In genomic region chr5:140246378-140247122, GRCh38 we compare ENCODE assay signal across 9 cellular contexts. TPM values are rescaled to one million over a fixed set of nuclear protein-coding genes. Genes with fewer than 3 reads are reported as not detected.
DNase-seq lines count a peak whose midpoint lies in the region; TF ChIP-seq lines count a peak whose summit lies in the region.
"Had no signal": no experiment of that assay in that cellular context is flagged by ENCODE, and none has a peak within 500 bp of the region (broad histone marks: within the 10 kb centered on the region; RNA-seq: fewer than 3 reads in every experiment).

No MANE protein-coding gene starts in this region.

- 53% methylated on average over 8 of the region's 8 CpGs for WGBS in suprapubic skin

- H3K27ac ChIP-seq in SJCRH30: peak overlapping the region; percentile 52
- H3K27ac ChIP-seq in suprapubic skin: no peak overlapping the region

- peaks cover 6% of the 10 kb centered on the region for H3K4me1 ChIP-seq in BE2C
- H3K4me1 ChIP-seq in SJCRH30: peaks cover 41% of the 10 kb centered on the region
- H3K4me1 ChIP-seq in suprapubic skin: peaks cover 33% of the 10 kb centered on the region

- H3K4me3 ChIP-seq in BE2C (ENCODE audit: low read depth, low read length) (no peak overlapping the region), SJCRH30 (no peak overlapping the region), fibroblast of villous mesenchyme (ENCODE audit: low read depth, low read length) (no peak overlapping the region), suprapubic skin (no peak overlapping the region)

- H3K27me3 ChIP-seq in BE2C: no peaks in the 10 kb centered on the region
- no peaks in the 10 kb centered on the region for H3K27me3 ChIP-seq in SJCRH30
- no peaks in the 10 kb centered on the region for H3K27me3 ChIP-seq in suprapubic skin

- DNase-seq in BE2C (peak; percentile 71), SJCRH30 (peak; percentile 59 to 78), fibroblast of villous mesenchyme (ENCODE audit: low read depth) (peak; percentile 85), non-pigmented ciliary epithelial cell (ENCODE audit: low read depth) (peak; percentile 43), suprapubic skin (ENCODE audit: low spot score in 2 of 2) (no peak), NCI-H446 treated with DMSO at 0.1 percent for 48 hours (lab: John Stamatoyannopoulos, UW) (no peak), DMS79 treated with DMSO at 0.1 percent for 48 hours (lab: John Stamatoyannopoulos, UW) (no peak), NOMO-1 treated with dmso at 0.1 percent for 144 hours (lab: John Stamatoyannopoulos, UW; ENCODE audit: unreplicated experiment) (no peak)
- DNase-seq: DND-41 had no signal

- TF ChIP-seq POLR2A in suprapubic skin (IDR thresholded peaks at IDR 0.05): no peak

- no peaks in the 10 kb centered on the region for H3K9me3 ChIP-seq in BE2C
- no peaks in the 10 kb centered on the region for H3K9me3 ChIP-seq in SJCRH30 (replicated peaks)
- H3K9me3 ChIP-seq in suprapubic skin: no peaks in the 10 kb centered on the region

- H3K36me3 ChIP-seq in BE2C: peaks cover 14% of the 10 kb centered on the region
- H3K36me3 ChIP-seq in SJCRH30: peaks cover 6% of the 10 kb centered on the region; the same call in 1 of the 2 replicates
- H3K36me3 ChIP-seq in suprapubic skin: peaks cover 26% of the 10 kb centered on the region

- no peak for TF ChIP-seq EP300 in suprapubic skin (IDR thresholded peaks at IDR 0.05)

- no peak for TF ChIP-seq CTCF in BE2C (IDR thresholded peaks at IDR 0.05; ENCODE audit: low read depth, low read length)
- TF ChIP-seq CTCF in fibroblast of villous mesenchyme (IDR thresholded peaks at IDR 0.05; ENCODE audit: insufficient read depth, low read depth, low read length): no peak
- no peak for TF ChIP-seq CTCF in suprapubic skin (IDR thresholded peaks at IDR 0.05)

RNA-seq across cellular contexts. Expression of gene PFDN1, which starts 56.4 kb away (rescaled TPM):
- polyA plus RNA-seq in BE2C (2012; ENCODE audit: insufficient read depth, insufficient read length, low read depth): 99.7 TPM
- 93.9 and 96.1 TPM in 2 replicates for total RNA-seq in SJCRH30 (2014; rRNA removed; shearing (Covaris generic))
- total RNA-seq in fibroblast of villous mesenchyme: 69.1 and 91.5 TPM in 2 replicates
- total RNA-seq in suprapubic skin: 10 to 100 TPM; 58.7 to 91.7 (median 76.2) TPM

Comparison
In these comparisons a context has a peak if more than half of its experiments do, and no peak if none do; other contexts are left out.
1. DNase-seq: peak in BE2C (single experiment), SJCRH30 (2 of 2), fibroblast of villous mesenchyme (single experiment) and non-pigmented ciliary epithelial cell (single experiment); none in suprapubic skin (0 of 2), NCI-H446 treated with DMSO at 0.1 percent for 48 hours (single experiment), DMS79 treated with DMSO at 0.1 percent for 48 hours (single experiment) and NOMO-1 treated with dmso at 0.1 percent for 144 hours (single experiment).